ENCODE assay signal across 21 cellular contexts in the genomic region with DNA sequence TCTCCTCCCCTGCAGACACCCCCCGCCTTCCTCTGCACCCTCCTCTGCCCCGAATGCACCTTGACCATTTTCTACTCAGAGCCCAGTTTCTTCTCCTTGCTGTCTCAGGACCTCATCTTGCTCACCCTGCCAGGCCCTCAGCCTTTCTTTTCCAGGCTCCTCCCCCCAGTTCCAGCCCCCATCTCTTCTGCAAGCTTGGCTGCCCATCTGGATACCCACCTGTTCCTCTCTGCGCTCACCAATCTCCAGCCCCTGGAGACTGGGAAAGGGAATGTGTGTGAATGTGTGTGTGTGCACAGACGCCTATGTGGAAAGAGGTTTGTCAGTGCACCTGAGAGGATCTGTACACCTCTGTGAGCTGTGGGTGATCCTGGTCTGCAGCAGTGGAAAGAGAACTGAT. TPM values are rescaled to one million over a fixed set of nuclear protein-coding genes. Genes with fewer than 3 reads are reported as not detected.
"Had no signal": no experiment of that assay in that cellular context is flagged by ENCODE, and none has a peak within 500 bp of the region (broad histone marks: within the 10 kb centered on the region; RNA-seq: fewer than 3 reads in every experiment).

No MANE protein-coding gene starts in this region.

- H3K9me3 Mint-ChIP-seq: activated CD4-positive, alpha-beta memory T cell treated with anti-CD3 and anti-CD28 coated beads, Interleukin-2, amount 10 ng/mL, durations not matched to agents 7 days and 5 days; activated naive CD4-positive, alpha-beta T cell treated with anti-CD3 and anti-CD28 coated beads, Interleukin-2, amount 50 U/mL, for 72 hours; naive thymus-derived CD4-positive, alpha-beta T cell had no signal

- H3K27me3 Mint-ChIP-seq: activated CD4-positive, alpha-beta memory T cell treated with anti-CD3 and anti-CD28 coated beads, Interleukin-2, amount 10 ng/mL, durations not matched to agents 7 days and 5 days; naive thymus-derived CD4-positive, alpha-beta T cell had no signal

- DNase-seq: activated CD4-positive, alpha-beta memory T cell treated with anti-CD3 and anti-CD28 coated beads, Interleukin-2, amount 10 ng/mL, durations not matched to agents 7 days and 5 days; activated CD4-positive, alpha-beta T cell treated with anti-CD3 and anti-CD28 coated beads for 4 hours; activated CD8-positive, alpha-beta memory T cell treated with anti-CD3 and anti-CD28 coated beads, Interleukin-2, amount 50 U/mL, for 4 hours; activated effector memory CD4-positive, alpha-beta T cell treated with anti-CD3 and anti-CD28 coated beads, Interleukin-2, amount 50 U/mL, for 16 hours; activated T-cell treated with anti-CD3 and anti-CD28 coated beads, Interleukin-2, amount 50 U/mL, for 48 hours; central memory CD4-positive, alpha-beta T cell; colonic mucosa; mucosa of descending colon; naive thymus-derived CD4-positive, alpha-beta T cell; occipital lobe; stimulated activated CD4-positive, alpha-beta T cell treated with anti-CD3 and anti-CD28 coated beads, Interleukin-2, amount 100 ng/mL, for 48 hours; stimulated activated naive CD4-positive, alpha-beta T cell; T-helper 17 cell; transverse colon had no signal

- H3K9me3 ChIP-seq: colonic mucosa, gastroesophageal sphincter, mucosa of descending colon, transverse colon had no signal

- H3K4me3 Mint-ChIP-seq: activated CD4-positive, alpha-beta memory T cell treated with anti-CD3 and anti-CD28 coated beads, Interleukin-2, amount 10 ng/mL, durations not matched to agents 7 days and 5 days; naive thymus-derived CD4-positive, alpha-beta T cell; T-helper 17 cell had no signal

- H3K27ac Mint-ChIP-seq: activated CD4-positive, alpha-beta memory T cell treated with anti-CD3 and anti-CD28 coated beads, Interleukin-2, amount 10 ng/mL, durations not matched to agents 7 days and 5 days; activated naive CD4-positive, alpha-beta T cell treated with anti-CD3 and anti-CD28 coated beads, Interleukin-2, amount 50 U/mL, for 72 hours; T-helper 17 cell had no signal

- H3K4me3 ChIP-seq: colonic mucosa, gastroesophageal sphincter, mucosa of descending colon, transverse colon had no signal

- H3K36me3 ChIP-seq: colonic mucosa, gastroesophageal sphincter, transverse colon had no signal

- H3K27me3 ChIP-seq: colonic mucosa, gastroesophageal sphincter, transverse colon had no signal

- H3K4me1 ChIP-seq: colonic mucosa, transverse colon had no signal

- H3K36me3 Mint-ChIP-seq: activated naive CD4-positive, alpha-beta T cell treated with anti-CD3 and anti-CD28 coated beads, Interleukin-2, amount 50 U/mL, for 72 hours; naive thymus-derived CD4-positive, alpha-beta T cell had no signal

- H3K27ac ChIP-seq: colonic mucosa, gastroesophageal sphincter, transverse colon had no signal

- ATAC-seq: activated naive CD4-positive, alpha-beta T cell treated with anti-CD3 and anti-CD28 coated beads, Interleukin-2, amount 50 U/mL, for 72 hours; gastroesophageal sphincter; left lobe of liver; mucosa of descending colon; naive thymus-derived CD4-positive, alpha-beta T cell; T-helper 17 cell had no signal

- H3K4me1 Mint-ChIP-seq: activated CD4-positive, alpha-beta memory T cell treated with anti-CD3 and anti-CD28 coated beads, Interleukin-2, amount 10 ng/mL, durations not matched to agents 7 days and 5 days had no signal

RNA-seq across cellular contexts. Expression of a gene that starts 36.4 kb away (rescaled TPM):
- total RNA-seq: activated CD4-positive, alpha-beta memory T cell treated with anti-CD3 and anti-CD28 coated beads, Interleukin-2, amount 10 ng/mL, durations not matched to agents 7 days and 5 days; activated naive CD4-positive, alpha-beta T cell treated with anti-CD3 and anti-CD28 coated beads, Interleukin-2, amount 50 U/mL, for 72 hours; colonic mucosa; gastroesophageal sphincter; left lobe of liver; mucosa of descending colon; naive thymus-derived CD4-positive, alpha-beta T cell; occipital lobe; posterior vena cava; skeletal muscle tissue; subcutaneous adipose tissue; T-helper 17 cell; transverse colon had no signal
- polyA plus RNA-seq: esophagus; naive thymus-derived CD4-positive, alpha-beta T cell had no signal
